ENCODE assay signal across 1 cellular context in genomic region chr7:82469207-82469606, GRCh38.
TF ChIP-seq lines count a peak whose summit lies in the region.

No MANE protein-coding gene starts in this region.

TF ChIP-seq in GM23338, 12 proteins besides CTCF, POLR2A, EP300 and RAD21 (continued from another document):
- TF ChIP-seq, protein P1, sequence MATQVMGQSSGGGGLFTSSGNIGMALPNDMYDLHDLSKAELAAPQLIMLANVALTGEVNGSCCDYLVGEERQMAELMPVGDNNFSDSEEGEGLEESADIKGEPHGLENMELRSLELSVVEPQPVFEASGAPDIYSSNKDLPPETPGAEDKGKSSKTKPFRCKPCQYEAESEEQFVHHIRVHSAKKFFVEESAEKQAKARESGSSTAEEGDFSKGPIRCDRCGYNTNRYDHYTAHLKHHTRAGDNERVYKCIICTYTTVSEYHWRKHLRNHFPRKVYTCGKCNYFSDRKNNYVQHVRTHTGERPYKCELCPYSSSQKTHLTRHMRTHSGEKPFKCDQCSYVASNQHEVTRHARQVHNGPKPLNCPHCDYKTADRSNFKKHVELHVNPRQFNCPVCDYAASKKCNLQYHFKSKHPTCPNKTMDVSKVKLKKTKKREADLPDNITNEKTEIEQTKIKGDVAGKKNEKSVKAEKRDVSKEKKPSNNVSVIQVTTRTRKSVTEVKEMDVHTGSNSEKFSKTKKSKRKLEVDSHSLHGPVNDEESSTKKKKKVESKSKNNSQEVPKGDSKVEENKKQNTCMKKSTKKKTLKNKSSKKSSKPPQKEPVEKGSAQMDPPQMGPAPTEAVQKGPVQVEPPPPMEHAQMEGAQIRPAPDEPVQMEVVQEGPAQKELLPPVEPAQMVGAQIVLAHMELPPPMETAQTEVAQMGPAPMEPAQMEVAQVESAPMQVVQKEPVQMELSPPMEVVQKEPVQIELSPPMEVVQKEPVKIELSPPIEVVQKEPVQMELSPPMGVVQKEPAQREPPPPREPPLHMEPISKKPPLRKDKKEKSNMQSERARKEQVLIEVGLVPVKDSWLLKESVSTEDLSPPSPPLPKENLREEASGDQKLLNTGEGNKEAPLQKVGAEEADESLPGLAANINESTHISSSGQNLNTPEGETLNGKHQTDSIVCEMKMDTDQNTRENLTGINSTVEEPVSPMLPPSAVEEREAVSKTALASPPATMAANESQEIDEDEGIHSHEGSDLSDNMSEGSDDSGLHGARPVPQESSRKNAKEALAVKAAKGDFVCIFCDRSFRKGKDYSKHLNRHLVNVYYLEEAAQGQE (IDR thresholded peaks at IDR 0.05; ENCODE audit: unreplicated experiment), result no peak
- TF ChIP-seq ZNF331 (CRISPR knock-in tag; IDR thresholded peaks at IDR 0.05; ENCODE audit: low read depth), result no peak
- TF ChIP-seq CREB1 (CRISPR knock-in tag; IDR thresholded peaks at IDR 0.05; ENCODE audit: low read depth), result no peak
- no peak for TF ChIP-seq ZNF114 (CRISPR knock-in tag; IDR thresholded peaks at IDR 0.05)
- TF ChIP-seq STAT1 (IDR thresholded peaks at IDR 0.05; ENCODE audit: unreplicated experiment), result no peak
TF ChIP-seq in GM23338: peak in this region for 0.
